In the genomic region with DNA sequence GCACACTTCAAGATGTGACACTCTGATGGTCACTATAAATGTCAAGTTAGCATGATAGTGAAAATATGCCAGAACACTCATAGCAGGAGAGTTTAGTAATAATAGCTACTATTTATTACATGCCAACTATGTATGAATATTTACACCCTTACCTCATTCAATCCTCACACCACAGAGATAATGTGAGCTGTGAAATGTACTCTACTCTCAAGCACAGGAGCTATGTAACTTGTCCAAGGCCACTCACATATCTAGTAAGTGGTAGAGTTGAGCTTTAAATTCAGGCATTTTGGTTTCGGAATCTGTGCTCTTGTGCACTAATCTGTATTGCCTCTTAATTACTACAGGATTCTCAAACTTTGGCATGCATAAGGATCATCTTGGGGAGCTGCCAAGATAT, we compare ENCODE assay signal across 19 cellular contexts.
DNase-seq lines count a peak whose midpoint lies in the region; ATAC-seq and TF ChIP-seq lines count a peak whose summit lies in the region.
"Had no signal": no experiment of that assay in that cellular context is flagged by ENCODE, and none has a peak within 500 bp of the region (broad histone marks: within the 10 kb centered on the region; RNA-seq: fewer than 3 reads in every experiment).

No MANE protein-coding gene starts in this region.

- no peak for DNase-seq in Right ventricle myocardium inferior (ENCODE audit: missing footprints)
- DNase-seq in cardiac septum (ENCODE audit: low spot score) = no peak
- peak; percentile 5 to 9 for DNase-seq in fibroblast of lung (ENCODE audit: low read depth in 2 of 2)
- no peak for DNase-seq in left ventricle myocardium superior
- no peak for DNase-seq in cerebellar nuclear complex (lab: John Stamatoyannopoulos, UW)
- no peak for DNase-seq in NCI-H1417 (lab: John Stamatoyannopoulos, UW)
- DNase-seq: Calu3; CD4-positive, alpha-beta T cell; GF-D8; GOT3; MM.1S; NCI-H1092; NCI-H146; NCI-H2081 treated with DMSO at 0.1 percent for 48 hours; NCI-H510A treated with DMSO at 0.1 percent for 48 hours; PC-3; SJCRH30 had no signal

- no peak for TF ChIP-seq CTCF in fibroblast of lung (conservative IDR thresholded peaks at IDR 0.05 in 1 of 2, IDR thresholded peaks at IDR 0.05 in 1 of 2; ENCODE audit: low read depth in 1 of 2, low read length in 2 of 2)

- H2AFZ ChIP-seq in fibroblast of lung (ENCODE audit: low read length) = no peak overlapping the region

- intact Hi-C loops in Right ventricle myocardium inferior (cut with DNase I) = loop anchor here (1.0 to 5.0 kb wide), 4 partner anchors 66 to 169 kb away; a partner anchor contains a TSS
- intact Hi-C loops in cardiac septum (cut with DNase I) = no loop called here
- intact Hi-C loops in left ventricle myocardium superior (cut with micrococcal nuclease) = no loop called here

- no peak overlapping the region for H3K9ac ChIP-seq in fibroblast of lung (ENCODE audit: insufficient read depth, low read length)

- no peaks in the 10 kb centered on the region for H3K27me3 ChIP-seq in fibroblast of lung (ENCODE audit: control insufficient read depth, insufficient read depth, low read length)
- H3K27me3 ChIP-seq: SJCRH30 had no signal

- H3K79me2 ChIP-seq in fibroblast of lung (ENCODE audit: control insufficient read depth, insufficient read depth, low read length) = no peaks in the 10 kb centered on the region

- H4K20me1 ChIP-seq in fibroblast of lung (ENCODE audit: control insufficient read depth, extremely low read depth, insufficient read depth, low read length) = no peaks in the 10 kb centered on the region

- ATAC-seq in Right ventricle myocardium inferior (peak; percentile 95), left ventricle myocardium superior (peak; percentile 96), esophagus mucosa (no peak)
- ATAC-seq: PC-3 had no signal

- no peaks in the 10 kb centered on the region for H3K4me1 ChIP-seq in fibroblast of lung (ENCODE audit: control insufficient read depth, extremely low read depth, insufficient read depth, low read length)
- H3K4me1 ChIP-seq: SJCRH30 had no signal

- H3K9me3 ChIP-seq in fibroblast of lung (ENCODE audit: control insufficient read depth, insufficient read depth, low read depth, low read length) = no peaks in the 10 kb centered on the region
- H3K9me3 ChIP-seq: SJCRH30 had no signal

- no peaks in the 10 kb centered on the region for H3K36me3 ChIP-seq in fibroblast of lung (ENCODE audit: control insufficient read depth, insufficient read depth, low read length)
- H3K36me3 ChIP-seq: SJCRH30 had no signal

- H3K27ac ChIP-seq in fibroblast of lung (ENCODE audit: insufficient read depth, low read length) = no peak overlapping the region
- H3K27ac ChIP-seq: RWPE1, SJCRH30 had no signal

- H3K4me3 ChIP-seq in fibroblast of lung (replicated peaks in 1 of 4; ENCODE audit: control extremely low read depth in 1 of 4, insufficient read depth in 1 of 4, low read depth in 3 of 4, low read length in 4 of 4) = no peak overlapping the region
- H3K4me3 ChIP-seq: SJCRH30 had no signal

- H3K4me2 ChIP-seq in fibroblast of lung (ENCODE audit: extremely low read depth, insufficient read depth, low read length) = no peak overlapping the region

Comparison
In these comparisons a context has a peak if more than half of its experiments do, and no peak if none do; other contexts are left out.
1. DNase-seq: peak in fibroblast of lung (2 of 2); none in Right ventricle myocardium inferior (single experiment), cardiac septum (single experiment), left ventricle myocardium superior (single experiment), cerebellar nuclear complex (0 of 2) and NCI-H1417 (0 of 3).